ENCODE assay signal across 1 cellular context in genomic region chr6:158286413-158286812, GRCh38.
TF ChIP-seq lines count a peak whose summit lies in the region.

No MANE protein-coding gene starts in this region.

TF ChIP-seq in SK-N-SH treated with all-trans-retinoic acid at 6 μM for 48 hours, 23 proteins besides CTCF, POLR2A, EP300 and RAD21 (continued from another document):
- TF ChIP-seq ZFP3 (CRISPR knock-in tag; IDR thresholded peaks at IDR 0.05) (no peak), GLIS3 (CRISPR knock-in tag; IDR thresholded peaks at IDR 0.05) (no peak), ZC3H10 (CRISPR knock-in tag; IDR thresholded peaks at IDR 0.05) (no peak), TSHZ2 (CRISPR knock-in tag; IDR thresholded peaks at IDR 0.05) (no peak)
